Comparison of ENCODE assay signal across 23 cellular contexts in genomic region chr9:13587581-13587980, GRCh38.
DNase-seq lines count a peak whose midpoint lies in the region; ATAC-seq, FAIRE-seq and TF ChIP-seq lines count a peak whose summit lies in the region.
"Had no signal": no experiment of that assay in that cellular context is flagged by ENCODE, and none has a peak within 500 bp of the region (broad histone marks: within the 10 kb centered on the region; RNA-seq: fewer than 3 reads in every experiment).

No MANE protein-coding gene starts in this region.

- WGBS in H9 (ENCODE audit: extremely low coverage, insufficient read length, low lambda C conversion rate), result no CpG with 5 or more reads among the region's 9 CpGs
- 92 to 96% (median 93%) methylated on average over 9 of the region's 9 CpGs for WGBS in spleen, 5 donors

- no peaks in the 10 kb centered on the region for H3K79me1 ChIP-seq in H9 (ENCODE audit: insufficient read depth, low read depth, low read length, poor library complexity, severe bottlenecking)

- H2AFZ ChIP-seq in H9 (ENCODE audit: low read length), result no peak overlapping the region
- peak overlapping the region; percentile 54 for H2AFZ ChIP-seq in astrocyte (ENCODE audit: low read depth, low read length)

- no peak overlapping the region for H3K9ac ChIP-seq in H9 (ENCODE audit: extremely low read depth, insufficient read length, low read length)
- H3K9ac ChIP-seq in astrocyte (ENCODE audit: low read length), result no peak overlapping the region

- TF ChIP-seq CTCF in H9 (conservative IDR thresholded peaks at IDR 0.05), result no peak
- TF ChIP-seq CTCF in astrocyte (IDR thresholded peaks at IDR 0.05; ENCODE audit: insufficient read depth, low read depth, low read length), result no peak
- TF ChIP-seq CTCF in spleen (IDR thresholded peaks at IDR 0.05 in 8 of 11, conservative IDR thresholded peaks at IDR 0.05 in 3 of 11), result no peak

- H3K4me1 ChIP-seq in H9 (ENCODE audit: insufficient read depth, low read length), result peaks cover 5% of the 10 kb centered on the region; the same call in 1 of the 2 replicates
- peaks cover 4% of the 10 kb centered on the region for H3K4me1 ChIP-seq in astrocyte (ENCODE audit: insufficient read depth, low read length)
- peaks cover 0 to 8% (median 0%) of the 10 kb centered on the region in 6 donors for H3K4me1 ChIP-seq in spleen
- H3K4me1 ChIP-seq: colonic mucosa had no signal

- H3T11ph ChIP-seq in H9 (ENCODE audit: low read length), result no peak overlapping the region

- DNase-seq in H9, result peak; percentile 38
- no peak for DNase-seq in astrocyte (ENCODE audit: low read depth)
- peak; percentile 40 for DNase-seq in inferior parietal cortex (ENCODE audit: extremely low spot score)
- peak; percentile 43 for DNase-seq in spleen
- no peak for DNase-seq in activated naive CD8-positive, alpha-beta T cell treated with anti-CD3 and anti-CD28 coated beads, Interleukin-2, amount 50 U/mL, for 24 hours
- no peak for DNase-seq in stimulated activated naive B cell treated with anti-CD40 and anti-IgM and Interleukin-4, amounts not matched to agents 10 μg/mL and 1 μg/mL and 100 μg/mL, for 72 hours
- DNase-seq in T-helper 9 cell, result no peak
- DNase-seq: activated gamma-delta T cell; colonic mucosa; gastrocnemius medialis; GDM1; immature natural killer cell; IMR-90; NCI-H2029; NCI-H526; sigmoid colon; stimulated activated CD4-positive, alpha-beta T cell treated with anti-CD3 and anti-CD28 coated beads, Interleukin-1b, Interleukin-23, amount 100 ng/mL, for 48 hours; T-helper 17 cell had no signal

- H3K36me3 Mint-ChIP-seq in H9 (ENCODE audit: insufficient read depth in 1 of 3, low read depth in 3 of 3) (no peaks in the 10 kb centered on the region; a peak in 1 of 7 replicates), astrocyte (ENCODE audit: low read depth, unreplicated experiment) (no peaks in the 10 kb centered on the region)
- no peaks in the 10 kb centered on the region for H3K36me3 Mint-ChIP-seq in activated naive CD8-positive, alpha-beta T cell treated with anti-CD3 and anti-CD28 coated beads, Interleukin-2, amount 50 U/mL, for 24 hours (ENCODE audit: low read depth)
- H3K36me3 Mint-ChIP-seq in stimulated activated naive B cell treated with anti-CD40 and anti-IgM and Interleukin-4, amounts not matched to agents 10 μg/mL and 1 μg/mL and 100 μg/mL, for 72 hours, result no peaks in the 10 kb centered on the region
- H3K36me3 Mint-ChIP-seq: immature natural killer cell had no signal

- no peak overlapping the region for H3K23ac ChIP-seq in H9 (ENCODE audit: insufficient read length, low read depth, low read length)

- H3K4me3 ChIP-seq in astrocyte (ENCODE audit: insufficient read depth, low read depth, low read length) (no peak overlapping the region), spleen (no peak overlapping the region)
- H3K4me3 ChIP-seq: colonic mucosa, gastrocnemius medialis, sigmoid colon, SJCRH30, thoracic aorta had no signal

- no peaks in the 10 kb centered on the region for H3K36me3 ChIP-seq in astrocyte (ENCODE audit: insufficient read depth, low read length)
- no peaks in the 10 kb centered on the region for H3K36me3 ChIP-seq in spleen
- H3K36me3 ChIP-seq: colonic mucosa, gastrocnemius medialis, sigmoid colon, SJCRH30, thoracic aorta had no signal

- H4K91ac ChIP-seq in H9 (ENCODE audit: insufficient read length, low read depth, low read length), result no peak overlapping the region

- H4K5ac ChIP-seq in H9 (ENCODE audit: insufficient read length, low read depth, low read length), result no peak overlapping the region

- no peak overlapping the region for H2BK120ac ChIP-seq in H9 (ENCODE audit: low read depth, low read length, poor library complexity, severe bottlenecking)

- H3K18ac ChIP-seq in H9 (ENCODE audit: insufficient read length, low read depth, low read length), result no peak overlapping the region

- H4K20me1 ChIP-seq in H9 (ENCODE audit: control insufficient read depth, insufficient read depth, insufficient read length), result no peaks in the 10 kb centered on the region
- no peaks in the 10 kb centered on the region for H4K20me1 ChIP-seq in astrocyte (ENCODE audit: insufficient read depth, low read length)

- H2BK12ac ChIP-seq in H9 (ENCODE audit: insufficient read length, low read depth, low read length), result no peak overlapping the region

- H3K27ac Mint-ChIP-seq in H9 (no peak overlapping the region), astrocyte (ENCODE audit: unreplicated experiment) (no peak overlapping the region)
- H3K27ac Mint-ChIP-seq in activated naive CD8-positive, alpha-beta T cell treated with anti-CD3 and anti-CD28 coated beads, Interleukin-2, amount 50 U/mL, for 24 hours, result no peak overlapping the region
- no peak overlapping the region for H3K27ac Mint-ChIP-seq in stimulated activated naive B cell treated with anti-CD40 and anti-IgM and Interleukin-4, amounts not matched to agents 10 μg/mL and 1 μg/mL and 100 μg/mL, for 72 hours
- H3K27ac Mint-ChIP-seq: B cell, immature natural killer cell, T-helper 17 cell had no signal

- no peak for FAIRE-seq in astrocyte (lab: Jason Lieb, UNC)
- FAIRE-seq: D721Med, GM12891 had no signal

- H3K9me3 ChIP-seq in H9 (ENCODE audit: control insufficient read depth, low read depth, low read length), result no peaks in the 10 kb centered on the region
- no peaks in the 10 kb centered on the region for H3K9me3 ChIP-seq in astrocyte (ENCODE audit: insufficient read depth, low read depth, low read length)
- H3K9me3 ChIP-seq in spleen, result no peaks in the 10 kb centered on the region
- H3K9me3 ChIP-seq: colonic mucosa, gastrocnemius medialis, sigmoid colon, SJCRH30, thoracic aorta had no signal

- no peak overlapping the region for H2BK15ac ChIP-seq in H9 (ENCODE audit: low read depth, low read length)

- no peak overlapping the region for H3K4me3 Mint-ChIP-seq in H9
- no peak overlapping the region for H3K4me3 Mint-ChIP-seq in astrocyte (ENCODE audit: unreplicated experiment)
- no peak overlapping the region for H3K4me3 Mint-ChIP-seq in activated naive CD8-positive, alpha-beta T cell treated with anti-CD3 and anti-CD28 coated beads, Interleukin-2, amount 50 U/mL, for 24 hours
- no peak overlapping the region for H3K4me3 Mint-ChIP-seq in stimulated activated naive B cell treated with anti-CD40 and anti-IgM and Interleukin-4, amounts not matched to agents 10 μg/mL and 1 μg/mL and 100 μg/mL, for 72 hours
- H3K4me3 Mint-ChIP-seq: B cell, immature natural killer cell, T-helper 17 cell had no signal

- no peak for TF ChIP-seq POLR2A in spleen (IDR thresholded peaks at IDR 0.05)

- no peaks in the 10 kb centered on the region for H3K27me3 ChIP-seq in H9 (ENCODE audit: insufficient read depth, low read length)
- peaks cover 2% of the 10 kb centered on the region for H3K27me3 ChIP-seq in astrocyte (ENCODE audit: insufficient read depth, low read length)
- no peaks in the 10 kb centered on the region for H3K27me3 ChIP-seq in spleen (replicated peaks in 1 of 7)
- H3K27me3 ChIP-seq: colonic mucosa, gastrocnemius medialis, sigmoid colon, SJCRH30 had no signal

- H3K27ac ChIP-seq in H9 (ENCODE audit: insufficient read length, low read depth, low read length), result no peak overlapping the region
- H3K27ac ChIP-seq in astrocyte (ENCODE audit: low read depth, low read length), result no peak overlapping the region
- H3K27ac ChIP-seq in spleen, result no peak overlapping the region
- H3K27ac ChIP-seq: colonic mucosa, thoracic aorta had no signal

- no peaks in the 10 kb centered on the region for H3K79me2 ChIP-seq in H9 (ENCODE audit: insufficient read depth, low read length)
- H3K79me2 ChIP-seq in astrocyte (ENCODE audit: insufficient read depth, low read length), result no peaks in the 10 kb centered on the region

- H3K27me3 Mint-ChIP-seq in H9 (ENCODE audit: low read depth), result no peaks in the 10 kb centered on the region
- no peaks in the 10 kb centered on the region for H3K27me3 Mint-ChIP-seq in astrocyte (ENCODE audit: low read depth, unreplicated experiment)
- no peaks in the 10 kb centered on the region for H3K27me3 Mint-ChIP-seq in activated naive CD8-positive, alpha-beta T cell treated with anti-CD3 and anti-CD28 coated beads, Interleukin-2, amount 50 U/mL, for 24 hours
- H3K27me3 Mint-ChIP-seq in stimulated activated naive B cell treated with anti-CD40 and anti-IgM and Interleukin-4, amounts not matched to agents 10 μg/mL and 1 μg/mL and 100 μg/mL, for 72 hours, result no peaks in the 10 kb centered on the region
- H3K27me3 Mint-ChIP-seq: B cell, T-helper 17 cell had no signal

- no peak overlapping the region for H4K8ac ChIP-seq in H9 (replicated peaks; ENCODE audit: insufficient read length, low read depth, low read length)

- no peak overlapping the region for H2BK20ac ChIP-seq in H9 (ENCODE audit: low read depth, low read length, poor library complexity, severe bottlenecking)

- no peak overlapping the region for H2BK5ac ChIP-seq in H9 (ENCODE audit: insufficient read length, low read length)

- peaks cover 5 to 15% of the 10 kb centered on the region in 2 experiments for H3K4me1 Mint-ChIP-seq in H9
- no peaks in the 10 kb centered on the region for H3K4me1 Mint-ChIP-seq in astrocyte (ENCODE audit: low read depth, unreplicated experiment)
- no peaks in the 10 kb centered on the region for H3K4me1 Mint-ChIP-seq in activated naive CD8-positive, alpha-beta T cell treated with anti-CD3 and anti-CD28 coated beads, Interleukin-2, amount 50 U/mL, for 24 hours
- no peaks in the 10 kb centered on the region for H3K4me1 Mint-ChIP-seq in stimulated activated naive B cell treated with anti-CD40 and anti-IgM and Interleukin-4, amounts not matched to agents 10 μg/mL and 1 μg/mL and 100 μg/mL, for 72 hours
- H3K4me1 Mint-ChIP-seq: B cell, immature natural killer cell, T-helper 17 cell had no signal

- intact Hi-C loops in spleen (cut with DNase I; ENCODE audit: low total_unique reads), result no loop called here

- H2AK5ac ChIP-seq in H9 (ENCODE audit: insufficient read length, low read length), result no peak overlapping the region

- no peaks in the 10 kb centered on the region for H3K9me3 Mint-ChIP-seq in H9
- H3K9me3 Mint-ChIP-seq in astrocyte (ENCODE audit: unreplicated experiment), result no peaks in the 10 kb centered on the region
- H3K9me3 Mint-ChIP-seq in activated naive CD8-positive, alpha-beta T cell treated with anti-CD3 and anti-CD28 coated beads, Interleukin-2, amount 50 U/mL, for 24 hours, result peaks cover 16% of the 10 kb centered on the region
- H3K9me3 Mint-ChIP-seq in stimulated activated naive B cell treated with anti-CD40 and anti-IgM and Interleukin-4, amounts not matched to agents 10 μg/mL and 1 μg/mL and 100 μg/mL, for 72 hours, result peaks cover 0 to 5% of the 10 kb centered on the region in 2 donors

- H3K56ac ChIP-seq in H9 (ENCODE audit: insufficient read length, low read depth, low read length), result no peak overlapping the region

- no peak overlapping the region for H3K4ac ChIP-seq in H9 (ENCODE audit: low read depth, low read length)

- H3K4me2 ChIP-seq in H9 (ENCODE audit: insufficient read depth, insufficient read length, low read length) (no peak overlapping the region), astrocyte (ENCODE audit: low read length) (peak overlapping the region; percentile 74)

- no peak for ATAC-seq in activated naive CD8-positive, alpha-beta T cell treated with anti-CD3 and anti-CD28 coated beads, Interleukin-2, amount 50 U/mL, for 24 hours
- ATAC-seq in stimulated activated naive B cell treated with anti-CD40 and anti-IgM and Interleukin-4, amounts not matched to agents 10 μg/mL and 1 μg/mL and 100 μg/mL, for 72 hours (replicated peaks), result no peak
- ATAC-seq: gastrocnemius medialis, T-helper 17 cell had no signal

- H3K23me2 ChIP-seq in H9 (ENCODE audit: insufficient read length, low read depth, low read length, poor library complexity, severe bottlenecking), result no peaks in the 10 kb centered on the region

- no peak overlapping the region for H3K14ac ChIP-seq in H9 (ENCODE audit: insufficient read depth, low read length)

Comparison
In these comparisons a context has a peak if more than half of its experiments do, and no peak if none do; other contexts are left out.
1. DNase-seq: peak in H9 (single experiment), inferior parietal cortex (single experiment) and spleen (single experiment); none in astrocyte (single experiment), activated naive CD8-positive, alpha-beta T cell treated with anti-CD3 and anti-CD28 coated beads, Interleukin-2, amount 50 U/mL, for 24 hours (single experiment), stimulated activated naive B cell treated with anti-CD40 and anti-IgM and Interleukin-4, amounts not matched to agents 10 μg/mL and 1 μg/mL and 100 μg/mL, for 72 hours (single experiment) and T-helper 9 cell (single experiment).